ENCODE assay signal across 1 cellular context in the genomic region with DNA sequence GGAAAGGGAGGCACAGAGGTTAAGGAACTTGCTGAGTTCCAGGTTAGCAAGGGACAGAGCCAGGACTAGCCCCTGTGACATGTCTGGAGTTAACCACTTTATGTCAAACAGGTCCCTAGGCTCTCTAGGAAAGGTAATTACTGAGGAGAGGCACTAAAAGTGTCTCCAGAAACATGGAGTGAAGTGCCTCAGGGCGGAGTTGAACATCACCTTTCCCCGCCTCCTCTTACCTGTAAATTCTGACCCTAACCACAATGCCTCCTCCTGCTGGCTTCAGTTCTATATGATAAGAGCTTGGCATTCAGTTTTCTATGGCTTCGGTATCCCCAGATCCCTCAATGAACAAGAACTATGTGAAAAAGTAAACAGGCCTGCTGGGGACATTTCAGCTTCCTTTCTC.
TF ChIP-seq lines count a peak whose summit lies in the region.

No MANE protein-coding gene starts in this region.

TF ChIP-seq in H1, 55 proteins besides CTCF, POLR2A, EP300 and RAD21:
- TF ChIP-seq HDAC6 (IDR thresholded peaks at IDR 0.05; ENCODE audit: low read depth, low read length): no peak
- no peak for TF ChIP-seq SP4 (IDR thresholded peaks at IDR 0.05; ENCODE audit: low read length)
- no peak for TF ChIP-seq ZNF274 (IDR thresholded peaks at IDR 0.05; ENCODE audit: borderline replicate concordance, extremely low read depth, low read length)
- no peak for TF ChIP-seq BACH1 (IDR thresholded peaks at IDR 0.05; ENCODE audit: low read length)
- TF ChIP-seq SRF (IDR thresholded peaks at IDR 0.05; ENCODE audit: low read depth, low read length): no peak
- TF ChIP-seq, protein P1, sequence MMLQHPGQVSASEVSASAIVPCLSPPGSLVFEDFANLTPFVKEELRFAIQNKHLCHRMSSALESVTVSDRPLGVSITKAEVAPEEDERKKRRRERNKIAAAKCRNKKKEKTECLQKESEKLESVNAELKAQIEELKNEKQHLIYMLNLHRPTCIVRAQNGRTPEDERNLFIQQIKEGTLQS (IDR thresholded peaks at IDR 0.05; ENCODE audit: insufficient read depth, low read depth, low read length): no peak
- no peak for TF ChIP-seq RXRA (IDR thresholded peaks at IDR 0.05; ENCODE audit: insufficient read depth, low read depth, low read length)
- no peak for TF ChIP-seq KDM5A (IDR thresholded peaks at IDR 0.05; ENCODE audit: low read length)
- no peak for TF ChIP-seq JUND (IDR thresholded peaks at IDR 0.05; ENCODE audit: low read length)
- no peak for TF ChIP-seq TCF12 (IDR thresholded peaks at IDR 0.05; ENCODE audit: low read depth, low read length)
- TF ChIP-seq KDM4A (IDR thresholded peaks at IDR 0.05; ENCODE audit: low read depth, low read length, severe bottlenecking): no peak
- no peak for TF ChIP-seq CHD2 (IDR thresholded peaks at IDR 0.05; ENCODE audit: low read length)
- no peak for TF ChIP-seq CREB1 (IDR thresholded peaks at IDR 0.05)
- TF ChIP-seq EGR1 (IDR thresholded peaks at IDR 0.05; ENCODE audit: borderline replicate concordance, low read depth, low read length): no peak
- no peak for TF ChIP-seq MAFK (IDR thresholded peaks at IDR 0.05; ENCODE audit: low read depth, low read length)
